8 cellular contexts compared by ENCODE assay signal in the genomic region with DNA sequence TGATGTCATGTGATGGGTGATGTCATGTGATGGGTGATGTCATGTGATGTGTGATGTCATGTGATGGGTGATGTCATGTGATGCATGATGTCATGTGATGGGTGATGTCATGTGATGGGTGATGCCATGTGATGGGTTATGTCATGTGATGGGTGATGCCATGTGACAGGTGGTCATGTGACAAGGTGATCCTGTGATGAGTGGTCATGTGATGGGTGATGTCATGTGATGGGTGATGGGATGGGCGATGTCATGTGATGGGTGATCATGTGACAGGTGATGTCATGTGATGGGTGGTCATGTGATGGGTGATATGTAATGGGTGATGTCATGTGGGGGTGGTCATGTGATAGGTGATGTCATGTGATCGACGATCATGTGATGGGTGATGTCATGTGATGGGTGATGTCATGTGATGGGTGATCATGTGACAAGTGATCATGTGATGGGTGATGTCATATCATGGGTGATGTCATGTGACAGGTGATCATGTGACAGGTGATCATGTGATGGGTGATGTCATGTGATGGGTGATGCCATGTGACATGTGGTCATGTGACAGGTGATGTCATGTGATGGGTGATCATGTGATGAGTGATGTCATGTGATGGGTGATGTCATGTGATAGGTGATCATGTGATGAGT. TPM values are rescaled to one million over a fixed set of nuclear protein-coding genes. Genes with fewer than 3 reads are reported as not detected.
DNase-seq lines count a peak whose midpoint lies in the region; ATAC-seq lines count a peak whose summit lies in the region.

No MANE protein-coding gene starts in this region.

- no peak overlapping the region for H3K4me3 ChIP-seq in H7 (ENCODE audit: insufficient read depth, low read depth, low read length)

- intact Hi-C loops in sciatic nerve (cut with DNase I), result no loop called here

- no peaks in the 10 kb centered on the region for H3K36me3 ChIP-seq in H7 (replicated peaks; ENCODE audit: control insufficient read depth, insufficient read depth, low read length)

- DNase-seq in AG08395 (ENCODE audit: low spot score), result peak; percentile 24
- DNase-seq in H4 (ENCODE audit: low spot score), result peak; percentile 53
- peak; percentile 98 for DNase-seq in T1000 (lab: John Stamatoyannopoulos, UW)
- peak; percentile 37 for DNase-seq in effector CD4-positive, alpha-beta T cell
- no peak for DNase-seq in sciatic nerve (ENCODE audit: low spot score)
- no peak for DNase-seq in H7
- DNase-seq in NCI-H226, result no peak

- ATAC-seq in sciatic nerve (peak; percentile 50), GM19351 (IDR thresholded peaks at IDR 0.05; ENCODE audit: unreplicated experiment) (no peak)

- no peaks in the 10 kb centered on the region for H3K27me3 ChIP-seq in H7 (ENCODE audit: control insufficient read depth, insufficient read depth, low read length)

RNA-seq across cellular contexts. Expression of a gene that starts 17.2 kb away (rescaled TPM):
- total RNA-seq in H4 (2014; rRNA removed; shearing (Covaris generic)), result not detected in 2 replicates
- 1.2 TPM for total RNA-seq in sciatic nerve
- total RNA-seq in H7 (2014; rRNA removed; shearing (Covaris generic)), result not detected in 2 replicates

RNA-seq across cellular contexts. Expression of a gene that starts 31.8 kb away (rescaled TPM):
- 0.37 and 0.45 TPM in 2 replicates for total RNA-seq in H4 (2014; rRNA removed; shearing (Covaris generic))
- total RNA-seq in sciatic nerve, result 1.7 TPM
- total RNA-seq in H7 (2014; rRNA removed; shearing (Covaris generic)), result not detected in 2 replicates

RNA-seq across cellular contexts. Expression of a gene that starts 47.7 kb away (rescaled TPM):
- not detected in 2 replicates for total RNA-seq in H4 (2014; rRNA removed; shearing (Covaris generic))
- 13.0 TPM for total RNA-seq in sciatic nerve
- 0.07 and 0.48 TPM in 2 replicates for total RNA-seq in H7 (2014; rRNA removed; shearing (Covaris generic))

RNA-seq across cellular contexts. Expression of a gene that starts 53.2 kb away (rescaled TPM):
- 0.78 TPM in 1 of 2 replicates, not detected in the other for total RNA-seq in H4 (2014; rRNA removed; shearing (Covaris generic))
- total RNA-seq in sciatic nerve, result not detected
- not detected in 2 replicates for total RNA-seq in H7 (2014; rRNA removed; shearing (Covaris generic))

Comparison
In these comparisons a context has a peak if more than half of its experiments do, and no peak if none do; other contexts are left out.
1. DNase-seq: peak in AG08395 (single experiment), H4 (single experiment), T1000 (single experiment) and effector CD4-positive, alpha-beta T cell (single experiment); none in sciatic nerve (single experiment), H7 (single experiment) and NCI-H226 (single experiment).